In genomic region chr12:92122941-92123779, GRCh38 we compare ENCODE assay signal across 1 cellular context.
TF ChIP-seq lines count a peak whose summit lies in the region.

No MANE protein-coding gene starts in this region.

TF ChIP-seq in K562, 482 proteins besides CTCF, POLR2A, EP300 and RAD21:
- TF ChIP-seq PURB (CRISPR knock-in tag; IDR thresholded peaks at IDR 0.05; ENCODE audit: low read depth) (no peak), HES1 (IDR thresholded peaks at IDR 0.05; ENCODE audit: low read depth) (no peak), ZNF133 (CRISPR knock-in tag; IDR thresholded peaks at IDR 0.05) (no peak), ZNF354B (CRISPR knock-in tag; IDR thresholded peaks at IDR 0.05) (no peak), DNMT1 (IDR thresholded peaks at IDR 0.05) (no peak), KAT8 (IDR thresholded peaks at IDR 0.05; ENCODE audit: low read depth) (no peak), HMGXB4 (CRISPR knock-in tag; IDR thresholded peaks at IDR 0.05) (no peak), MED1 (CRISPR knock-in tag; IDR thresholded peaks at IDR 0.05; ENCODE audit: borderline replicate concordance) (no peak)
TF ChIP-seq in K562: peak in this region for 0.
